ENCODE assay signal across 11 cellular contexts in the genomic region with DNA sequence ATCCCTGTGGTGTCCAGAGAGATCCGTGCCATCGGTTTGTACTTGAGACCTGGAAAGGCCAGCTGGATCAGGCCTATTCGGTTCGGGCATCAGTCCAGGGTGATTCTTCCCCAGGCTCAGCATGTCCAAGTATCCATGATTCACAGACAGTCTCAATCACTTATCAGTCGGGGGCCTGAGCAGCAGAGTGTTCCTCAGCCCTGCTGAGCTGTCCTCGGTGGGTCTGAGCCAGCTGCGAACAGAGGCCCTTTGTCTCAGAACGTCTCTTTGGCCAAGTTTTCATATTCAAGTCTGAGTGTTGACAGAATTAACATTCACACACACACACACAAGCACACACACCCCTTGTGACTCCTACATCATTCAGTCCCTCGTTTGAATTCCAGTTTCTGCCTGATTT. TPM values are rescaled to one million over a fixed set of nuclear protein-coding genes. Genes with fewer than 3 reads are reported as not detected.
DNase-seq lines count a peak whose midpoint lies in the region; ATAC-seq and TF ChIP-seq lines count a peak whose summit lies in the region.
"Had no signal": no experiment of that assay in that cellular context is flagged by ENCODE, and none has a peak within 500 bp of the region (broad histone marks: within the 10 kb centered on the region; RNA-seq: fewer than 3 reads in every experiment).

No MANE protein-coding gene starts in this region.

- H3K27me3 Mint-ChIP-seq in activated naive CD8-positive, alpha-beta T cell treated with anti-CD3 and anti-CD28 coated beads for 36 hours = no peaks in the 10 kb centered on the region
- H3K27me3 Mint-ChIP-seq: activated B cell treated with CpG ODN at 0.5 μM for 24 hours had no signal

- H3K9ac ChIP-seq in IMR-90 (ENCODE audit: low read depth, low read length) = no peak overlapping the region

- no TSS peak for BruUV-seq in IMR-90 (replicated peaks; lab: Mats Ljungman, UMichigan)

- intact Hi-C loops in IMR-90 (cut with micrococcal nuclease) = no loop called here
- intact Hi-C loops in right lobe of liver (cut with DNase I) = no loop called here

- dilution Hi-C loops in IMR-90 (cut with HindIII; ENCODE audit: low sequenced_read_pairs, unreplicated experiment) = no loop called here

- no peak overlapping the region for H3K56ac ChIP-seq in IMR-90 (ENCODE audit: extremely low read depth, insufficient read depth, low read length)

- H3K9me1 ChIP-seq in IMR-90 (ENCODE audit: insufficient read depth, low read length) = peaks cover 7% of the 10 kb centered on the region; the same call in 1 of the 2 replicates

- in situ Hi-C loops in IMR-90 (cut with MboI; ENCODE audit: low sequenced_read_pairs) = no loop called here

- peaks cover 1% of the 10 kb centered on the region for H3K4me1 Mint-ChIP-seq in activated naive CD8-positive, alpha-beta T cell treated with anti-CD3 and anti-CD28 coated beads for 36 hours

- CTCF ChIA-PET in IMR-90 (lab: Yijun Ruan, JAX) = no interaction called here

- H3K27ac ChIP-seq in IMR-90 (ENCODE audit: insufficient read depth, low read length) (no peak overlapping the region), cingulate gyrus (ENCODE audit: low read depth, low read length) (peak overlapping the region; percentile 61), right lobe of liver (no peak overlapping the region)
- H3K27ac ChIP-seq: neutrophil had no signal

- H2AK9ac ChIP-seq in IMR-90 (replicated peaks; ENCODE audit: low read depth, low read length, poor library complexity) = no peak overlapping the region

- TF ChIP-seq POLR2A in IMR-90 (IDR thresholded peaks at IDR 0.05; ENCODE audit: low read depth, low read length) = no peak
- no peak for TF ChIP-seq POLR2A in right lobe of liver (IDR thresholded peaks at IDR 0.05)

- peak overlapping the region; percentile 27; the same call in 1 of the 2 replicates for H3K4me2 ChIP-seq in IMR-90 (ENCODE audit: low read depth, low read length)

- no peak overlapping the region for H3K4me3 ChIP-seq in IMR-90 (ENCODE audit: insufficient read depth, low read depth, low read length)
- no peak overlapping the region for H3K4me3 ChIP-seq in right lobe of liver

- no peak overlapping the region for H2BK120ac ChIP-seq in IMR-90 (ENCODE audit: low read depth, low read length)

- no peaks in the 10 kb centered on the region for H3K79me1 ChIP-seq in IMR-90 (ENCODE audit: low read depth in 1 of 2, low read length in 2 of 2)

- POLR2A ChIA-PET in IMR-90 (lab: Charles Lee; ENCODE audit: unreplicated experiment) = no interaction called here

- no peak overlapping the region for H4K91ac ChIP-seq in IMR-90 (ENCODE audit: insufficient read depth, low read depth, low read length)

- H3K14ac ChIP-seq in IMR-90 (replicated peaks; ENCODE audit: low read depth, low read length) = no peak overlapping the region; the same call in 1 of the 2 replicates

- no peak overlapping the region for H3K18ac ChIP-seq in IMR-90 (ENCODE audit: low read depth, low read length)

- H3K9me3 ChIP-seq in IMR-90 (ENCODE audit: control insufficient read depth, insufficient read depth, low read length) (no peaks in the 10 kb centered on the region), right lobe of liver (no peaks in the 10 kb centered on the region)
- H3K9me3 ChIP-seq: neutrophil had no signal

- H3K4me3 Mint-ChIP-seq in activated naive CD8-positive, alpha-beta T cell treated with anti-CD3 and anti-CD28 coated beads for 36 hours = no peak overlapping the region
- H3K4me3 Mint-ChIP-seq: activated B cell treated with CpG ODN at 0.5 μM for 24 hours had no signal

- TF ChIP-seq CTCF in IMR-90 (conservative IDR thresholded peaks at IDR 0.05; ENCODE audit: low read depth, low read length) (no peak), right lobe of liver (IDR thresholded peaks at IDR 0.05) (no peak)

- no peak overlapping the region for H3K27ac Mint-ChIP-seq in activated naive CD8-positive, alpha-beta T cell treated with anti-CD3 and anti-CD28 coated beads for 36 hours
- H3K27ac Mint-ChIP-seq: activated B cell treated with CpG ODN at 0.5 μM for 24 hours had no signal

- peak overlapping the region; percentile 80 for H2AFZ ChIP-seq in IMR-90 (replicated peaks; ENCODE audit: low read length, poor library complexity)

- H3K4me1 ChIP-seq in IMR-90 (ENCODE audit: control insufficient read depth, insufficient read depth, low read length) (0 out of 2 replicates have a peak, but pooled peaks cover 2% of the 10 kb centered on the region), right lobe of liver (no peaks in the 10 kb centered on the region)

- no peak overlapping the region for H4K5ac ChIP-seq in IMR-90 (ENCODE audit: low read depth, low read length)

- H2BK15ac ChIP-seq in IMR-90 (ENCODE audit: low read depth, low read length) = no peak overlapping the region; the same call in 2 of the 3 replicates

- no peaks in the 10 kb centered on the region for H3K36me3 ChIP-seq in IMR-90 (ENCODE audit: control insufficient read depth, insufficient read depth, low read length)
- H3K36me3 ChIP-seq in right lobe of liver = peaks cover 0 to 8% (median 0%) of the 10 kb centered on the region in 4 donors
- H3K36me3 ChIP-seq: neutrophil had no signal

- H4K8ac ChIP-seq in IMR-90 (ENCODE audit: low read depth in 2 of 2, low read length in 2 of 2) = 0 out of 4 replicates have a peak overlapping the region, but pooled peaks of 1 of the 2 experiments have one; percentile 18

- H2AK5ac ChIP-seq in IMR-90 (ENCODE audit: low read depth, low read length) = no peak overlapping the region

- H4K20me1 ChIP-seq in IMR-90 (ENCODE audit: insufficient read depth, low read length) = no peaks in the 10 kb centered on the region

- ATAC-seq in IMR-90 (ENCODE audit: low read depth) (peak; percentile 93), right lobe of liver (peak in 3 of 4 donors; percentile 18 to 33 (median 30)), GM19395 (IDR thresholded peaks at IDR 0.05; ENCODE audit: unreplicated experiment) (no peak), HG02571 (IDR thresholded peaks at IDR 0.05; ENCODE audit: unreplicated experiment) (no peak)

- 0% methylated on average over 3 of the region's 9 CpGs; no CpG with 5 or more reads in 1 of the 2 experiments for WGBS in IMR-90 (ENCODE audit: extremely low coverage in 2 of 2, insufficient read length in 1 of 2), 2 experiments
- WGBS in right lobe of liver (ENCODE audit: insufficient coverage, low coverage, low lambda C conversion rate, missing lambda C conversion rate) = 63% methylated on average over 1 of the region's 9 CpGs

- 0 out of 2 replicates have a peak overlapping the region, but pooled peaks have one; percentile 43 for H3K4ac ChIP-seq in IMR-90 (ENCODE audit: low read depth, low read length)

- no peaks in the 10 kb centered on the region for H3K36me3 Mint-ChIP-seq in activated naive CD8-positive, alpha-beta T cell treated with anti-CD3 and anti-CD28 coated beads for 36 hours

- DNase-seq in IMR-90 = peak; percentile 92
- no peak for DNase-seq in right lobe of liver
- DNase-seq in superior temporal gyrus (ENCODE audit: extremely low spot score) = peak; percentile 95
- DNase-seq in effector CD4-positive, alpha-beta T cell = no peak
- DNase-seq in activated naive CD8-positive, alpha-beta T cell treated with anti-CD3 and anti-CD28 coated beads for 36 hours = no peak
- DNase-seq: activated B cell treated with CpG ODN at 0.5 μM for 24 hours, activated gamma-delta T cell had no signal

- H3K27me3 ChIP-seq in IMR-90 (ENCODE audit: control insufficient read depth, insufficient read depth, low read length) = no peaks in the 10 kb centered on the region
- no peaks in the 10 kb centered on the region for H3K27me3 ChIP-seq in right lobe of liver
- H3K27me3 ChIP-seq: neutrophil had no signal

- no peaks in the 10 kb centered on the region for H3K9me3 Mint-ChIP-seq in activated naive CD8-positive, alpha-beta T cell treated with anti-CD3 and anti-CD28 coated beads for 36 hours
- H3K9me3 Mint-ChIP-seq: activated B cell treated with CpG ODN at 0.5 μM for 24 hours had no signal

- no peak overlapping the region; the same call in 1 of the 2 replicates for H3K23ac ChIP-seq in IMR-90 (ENCODE audit: low read depth, low read length)

- no peak overlapping the region for H2BK20ac ChIP-seq in IMR-90 (ENCODE audit: low read depth, low read length)

- H2BK5ac ChIP-seq in IMR-90 (ENCODE audit: low read depth, low read length, poor library complexity, severe bottlenecking) = no peak overlapping the region

- TF ChIP-seq RAD21 in IMR-90 (IDR thresholded peaks at IDR 0.05; ENCODE audit: low read length) = no peak

TF ChIP-seq in IMR-90, 13 proteins besides CTCF, POLR2A, EP300 and RAD21:
- TF ChIP-seq FOS (IDR thresholded peaks at IDR 0.05; ENCODE audit: low read depth, low read length) (no peak), RCOR1 (IDR thresholded peaks at IDR 0.05; ENCODE audit: insufficient replicate concordance, low read length) (no peak), SMC3 (IDR thresholded peaks at IDR 0.05; ENCODE audit: low read depth, low read length) (peak; percentile 17; the same call in 1 of the 2 replicates)
- TF ChIP-seq, protein P1, sequence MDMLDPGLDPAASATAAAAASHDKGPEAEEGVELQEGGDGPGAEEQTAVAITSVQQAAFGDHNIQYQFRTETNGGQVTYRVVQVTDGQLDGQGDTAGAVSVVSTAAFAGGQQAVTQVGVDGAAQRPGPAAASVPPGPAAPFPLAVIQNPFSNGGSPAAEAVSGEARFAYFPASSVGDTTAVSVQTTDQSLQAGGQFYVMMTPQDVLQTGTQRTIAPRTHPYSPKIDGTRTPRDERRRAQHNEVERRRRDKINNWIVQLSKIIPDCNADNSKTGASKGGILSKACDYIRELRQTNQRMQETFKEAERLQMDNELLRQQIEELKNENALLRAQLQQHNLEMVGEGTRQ (IDR thresholded peaks at IDR 0.05; ENCODE audit: low read depth, low read length) = 0 out of 2 replicates have a peak, but pooled peaks have one; percentile 7

RNA-seq across cellular contexts. Expression of a gene that starts 33.4 kb away (rescaled TPM):
- 98.9 and 127 TPM in 2 replicates for total RNA-seq in IMR-90 (2012; rRNA removed)
- 38.1 and 51.4 TPM in 2 replicates for polyA plus RNA-seq in IMR-90 (2012; rRNA removed)
- 11.8 and 14.9 TPM in 2 replicates for polyA plus RNA-seq in IMR-90 (2012; cell fraction: cytosol; rRNA removed)
- 15.3 and 74.5 TPM in 2 replicates for polyA plus RNA-seq in IMR-90 (2012; cell fraction: nucleus; rRNA removed; ENCODE audit: low replicate concordance)
- total RNA-seq in right lobe of liver = 10 to 100 TPM; 51.7 to 90.5 (median 71.7) TPM
- total RNA-seq in activated naive CD8-positive, alpha-beta T cell treated with anti-CD3 and anti-CD28 coated beads for 36 hours = 10 to 100 TPM; 52.5 to 55.9 TPM

Comparison
In these comparisons a context has a peak if more than half of its experiments do, and no peak if none do; other contexts are left out.
1. ATAC-seq: peak in IMR-90 (single experiment) and right lobe of liver (3 of 4); none in GM19395 (single experiment) and HG02571 (single experiment).
2. DNase-seq: peak in IMR-90 (single experiment) and superior temporal gyrus (single experiment); none in right lobe of liver (0 of 3), effector CD4-positive, alpha-beta T cell (single experiment) and activated naive CD8-positive, alpha-beta T cell treated with anti-CD3 and anti-CD28 coated beads for 36 hours (single experiment).